Comparison of ENCODE assay signal across 16 cellular contexts in genomic region chr3:183291511-183292031, GRCh38. TPM values are rescaled to one million over a fixed set of nuclear protein-coding genes. Genes with fewer than 3 reads are reported as not detected.
A peak's percentile ranks its signal among the peaks of the same experiment; 100 is the strongest.
DNase-seq lines count a peak whose midpoint lies in the region; TF ChIP-seq lines count a peak whose summit lies in the region.
"Had no signal": no experiment of that assay in that cellular context is flagged by ENCODE, and none has a peak within 500 bp of the region (broad histone marks: within the 10 kb centered on the region; RNA-seq: fewer than 3 reads in every experiment).

No MANE protein-coding gene starts in this region.

- H3K18ac ChIP-seq in neuronal stem cell (ENCODE audit: low read length) = no peak overlapping the region

- H3K4me2 ChIP-seq in neuronal stem cell (ENCODE audit: insufficient read depth, low read length, poor library complexity, severe bottlenecking) = no peak overlapping the region

- H3K9ac ChIP-seq in liver (ENCODE audit: low read depth in 1 of 2, low read length in 2 of 2) (no peak overlapping the region), neuronal stem cell (ENCODE audit: low read depth, low read length, poor library complexity) (no peak overlapping the region)

- peak in 1 of 2 donors; percentile 35 for TF ChIP-seq RAD21 in liver (IDR thresholded peaks at IDR 0.05)

- H3K27ac ChIP-seq in C4-2B (peak overlapping the region; percentile 78; the same call in 1 of the 2 replicates), liver (ENCODE audit: low read depth in 1 of 2, low read length in 2 of 2) (no peak overlapping the region), neuronal stem cell (replicated peaks; ENCODE audit: low read length) (no peak overlapping the region)
- H3K27ac ChIP-seq: HL-60 had no signal

- TF ChIP-seq CTCF in C4-2B (conservative IDR thresholded peaks at IDR 0.05) (no peak), cardiac fibroblast (IDR thresholded peaks at IDR 0.05; ENCODE audit: low read depth, low read length) (no peak), liver (IDR thresholded peaks at IDR 0.05; ENCODE audit: low read depth, low read length, missing input control) (no peak), GM13977 (IDR thresholded peaks at IDR 0.05; ENCODE audit: extremely low read depth, insufficient read depth, missing control alignments) (no peak)

- in situ Hi-C loops in GM13977 (cut with MboI; ENCODE audit: low pct_unique_long_range_greater_than_20kb, low sequenced_read_pairs, unreplicated experiment) = no loop called here

- H4K8ac ChIP-seq in neuronal stem cell (ENCODE audit: low read depth, low read length) = no peak overlapping the region

- no peak overlapping the region for H3K23ac ChIP-seq in neuronal stem cell (ENCODE audit: low read depth, low read length, poor library complexity)

- H3K27me3 ChIP-seq in liver (ENCODE audit: control insufficient read depth in 4 of 4, insufficient read depth in 4 of 4, low read length in 3 of 4) (peaks cover 0 to 3% (median 0%) of the 10 kb centered on the region in 4 donors), neuronal stem cell (ENCODE audit: control insufficient read depth in 3 of 3, insufficient read depth in 3 of 3, low read depth in 1 of 3, low read length in 3 of 3) (no peaks in the 10 kb centered on the region)

- H3K4me3 ChIP-seq in cardiac fibroblast (replicated peaks in 1 of 2; ENCODE audit: low read depth in 2 of 2, low read length in 2 of 2) (no peak overlapping the region), liver (ENCODE audit: low read depth in 1 of 3, low read length in 3 of 3) (no peak overlapping the region), neuronal stem cell (ENCODE audit: low read length in 2 of 2) (no peak overlapping the region)

- no peak overlapping the region for H2BK5ac ChIP-seq in neuronal stem cell (ENCODE audit: low read length)

- H3K14ac ChIP-seq in neuronal stem cell (ENCODE audit: low read length) = no peak overlapping the region

- no peaks in the 10 kb centered on the region for H3K36me3 ChIP-seq in liver (ENCODE audit: control insufficient read depth in 4 of 4, insufficient read depth in 3 of 4, low read depth in 1 of 4, low read length in 3 of 4)
- H3K36me3 ChIP-seq in neuronal stem cell (replicated peaks in 1 of 2; ENCODE audit: control insufficient read depth in 2 of 2, insufficient read depth in 2 of 2, low read length in 2 of 2) = no peaks in the 10 kb centered on the region

- 24% methylated on average over 3 of the region's 3 CpGs for WGBS in liver
- WGBS in neuronal stem cell (ENCODE audit: extremely low coverage in 2 of 2, insufficient read length in 2 of 2, insufficient replicate concordance in 1 of 2), 2 donors = no CpG with 5 or more reads among the region's 3 CpGs

- H2BK15ac ChIP-seq in neuronal stem cell (ENCODE audit: low read length) = no peak overlapping the region

- no peaks in the 10 kb centered on the region for H3K9me3 ChIP-seq in liver (ENCODE audit: control insufficient read depth in 4 of 4, low read length in 3 of 4)
- H3K9me3 ChIP-seq in neuronal stem cell (replicated peaks in 1 of 2; ENCODE audit: control insufficient read depth in 2 of 2, insufficient read depth in 1 of 2, low read depth in 1 of 2, low read length in 2 of 2) = no peaks in the 10 kb centered on the region

- no peak overlapping the region for H2BK12ac ChIP-seq in neuronal stem cell (ENCODE audit: low read length)

- no peak overlapping the region for H3K4ac ChIP-seq in neuronal stem cell (ENCODE audit: low read length)

- H4K91ac ChIP-seq in neuronal stem cell (ENCODE audit: low read depth, low read length, poor library complexity) = no peak overlapping the region

- no peaks in the 10 kb centered on the region for H3K79me1 ChIP-seq in neuronal stem cell (ENCODE audit: low read depth, low read length)

- no peak overlapping the region for H2BK120ac ChIP-seq in neuronal stem cell (ENCODE audit: low read depth, low read length)

- DNase-seq in NCI-H2196 (lab: John Stamatoyannopoulos, UW; ENCODE audit: unreplicated experiment) (peak; percentile 67), cardiac fibroblast (ENCODE audit: low read depth in 2 of 2) (peak; percentile 66 to 78), NOMO-1 treated with dmso at 0.1 percent for 144 hours (lab: John Stamatoyannopoulos, UW; ENCODE audit: unreplicated experiment) (no peak), GM13977 (ENCODE audit: low spot score) (no peak), neuronal stem cell (ENCODE audit: low spot score) (no peak)
- no peak for DNase-seq in stimulated activated naive CD4-positive, alpha-beta T cell (lab: John Stamatoyannopoulos, UW)
- DNase-seq: activated naive CD8-positive, alpha-beta T cell treated with anti-CD3 and anti-CD28 coated beads, Interleukin-2, amount 50 U/mL, for 24 hours; activated T-cell treated with anti-CD3 and anti-CD28 coated beads for 4 hours; DND-41; effector CD8-positive, alpha-beta T cell; NCI-H524 treated with DMSO at 0.1 percent for 48 hours; Right ventricle myocardium superior; stimulated activated CD4-positive, alpha-beta T cell treated with anti-CD3 and anti-CD28 coated beads, Interleukin-2, amount 100 ng/mL, for 48 hours had no signal

- H2AFZ ChIP-seq in neuronal stem cell (ENCODE audit: low read length) = no peak overlapping the region

- no peak overlapping the region for H2AK5ac ChIP-seq in neuronal stem cell (ENCODE audit: low read depth, low read length)

- H3K4me1 ChIP-seq in liver (ENCODE audit: control insufficient read depth in 4 of 4, insufficient read depth in 4 of 4, low read length in 3 of 4) (peaks cover 2 to 9% (median 4%) of the 10 kb centered on the region in 4 donors), neuronal stem cell (ENCODE audit: control insufficient read depth in 2 of 2, insufficient read depth in 1 of 2, low read depth in 1 of 2, low read length in 2 of 2) (no peaks in the 10 kb centered on the region)

TF ChIP-seq in liver, 16 proteins besides CTCF, POLR2A, EP300 and RAD21 (continues in another document):
- TF ChIP-seq ZBTB33 (IDR thresholded peaks at IDR 0.05) (peak; percentile 55), FOXA1 (IDR thresholded peaks at IDR 0.05) (peak; percentile 68), FOXA2 (IDR thresholded peaks at IDR 0.05) (peak; percentile 84), EGR1 (IDR thresholded peaks at IDR 0.05; ENCODE audit: low read depth in 2 of 2) (no peak), HNF4A (conservative IDR thresholded peaks at IDR 0.05) (peak; percentile 67 to 76), ATF3 (IDR thresholded peaks at IDR 0.05) (no peak), JUND (IDR thresholded peaks at IDR 0.05) (peak; percentile 37 to 74), RXRA (IDR thresholded peaks at IDR 0.05) (peak; percentile 79 to 91), HNF4G (IDR thresholded peaks at IDR 0.05) (peak; percentile 11), YY1 (IDR thresholded peaks at IDR 0.05) (peak; percentile 21), REST (IDR thresholded peaks at IDR 0.05) (peak; percentile 34), TAF1 (conservative IDR thresholded peaks at IDR 0.05) (no peak), GABPA (IDR thresholded peaks at IDR 0.05 in 1 of 2, conservative IDR thresholded peaks at IDR 0.05 in 1 of 2) (peak in 1 of 2 donors; percentile 24), SP1 (IDR thresholded peaks at IDR 0.05) (peak; percentile 53), NR2F2 (IDR thresholded peaks at IDR 0.05) (peak; percentile 24)

RNA-seq across cellular contexts. Expression of gene B3GNT5, which starts 38.5 kb away (rescaled TPM):
- 1 to 10 TPM in 1 of 2 donors, under 1 TPM in 1; 0.84 to 1.8 TPM for total RNA-seq in liver
- polyA plus RNA-seq in liver = under 1 TPM; 0.22 to 0.23 TPM
- 9.3 TPM for polyA plus RNA-seq in neuronal stem cell (2013, experiment 1 of 2)
- 10.1 TPM for polyA plus RNA-seq in neuronal stem cell (2013, experiment 2 of 2)

Comparison
In these comparisons a context has a peak if more than half of its experiments do, and no peak if none do; other contexts are left out.
1. DNase-seq: peak in NCI-H2196 (single experiment) and cardiac fibroblast (2 of 2); none in stimulated activated naive CD4-positive, alpha-beta T cell (0 of 6), NOMO-1 treated with dmso at 0.1 percent for 144 hours (single experiment), GM13977 (single experiment) and neuronal stem cell (single experiment).